17 cellular contexts compared by ENCODE assay signal in genomic region chr5:83085106-83085505, GRCh38. TPM values are rescaled to one million over a fixed set of nuclear protein-coding genes. Genes with fewer than 3 reads are reported as not detected.
"Had no signal": no experiment of that assay in that cellular context is flagged by ENCODE, and none has a peak within 500 bp of the region (broad histone marks: within the 10 kb centered on the region; RNA-seq: fewer than 3 reads in every experiment).

No MANE protein-coding gene starts in this region.

- H3K4me1 ChIP-seq: ascending aorta, lower lobe of right lung, tibial artery had no signal

- H3K27ac ChIP-seq: ascending aorta, epithelial cell of prostate, hepatocyte, lower lobe of right lung, tibial artery had no signal

- H3K9me3 ChIP-seq: ascending aorta, lower lobe of right lung, tibial artery had no signal

- H3K36me3 ChIP-seq: ascending aorta, lower lobe of right lung, tibial artery had no signal

- H3K27me3 ChIP-seq: ascending aorta, hepatocyte, tibial artery had no signal

- ATAC-seq: activated CD4-positive, CD25-positive, alpha-beta regulatory T cell treated with anti-CD3 and anti-CD28 coated beads, Interleukin-2, amount 50 U/mL, for 24 hours; effector memory CD8-positive, alpha-beta T cell; lower lobe of right lung had no signal

- DNase-seq: activated CD4-positive, alpha-beta T cell treated with anti-CD3 and anti-CD28 coated beads, Interleukin-2, amount 10 ng/mL, durations not matched to agents 7 days and 5 days; activated CD8-positive, alpha-beta memory T cell treated with anti-CD3 and anti-CD28 coated beads, Interleukin-2, amount 50 U/mL, for 4 hours; activated gamma-delta T cell; activated T-cell treated with anti-CD3 and anti-CD28 coated beads, Interleukin-2, amount 50 U/mL, for 48 hours; effector memory CD8-positive, alpha-beta T cell; foreskin fibroblast; lower lobe of right lung; stimulated activated CD4-positive, alpha-beta T cell treated with anti-CD3 and anti-CD28 coated beads, Interleukin-12 subunit alpha, Interleukin-12 subunit beta, amount 100 ng/mL, for 4 hours; stimulated activated CD4-positive, alpha-beta T cell treated with anti-CD3 and anti-CD28 coated beads, Interleukin-1b, Interleukin-23, amount 100 ng/mL, for 48 hours; stimulated activated CD8-positive, alpha-beta memory T cell treated with anti-CD3 and anti-CD28 coated beads, Interleukin-4, amount 100 ng/mL, for 48 hours; stimulated activated naive CD4-positive, alpha-beta T cell; T1000; tibial artery had no signal

- H3K4me3 ChIP-seq: ascending aorta, hepatocyte, lower lobe of right lung, tibial artery had no signal

RNA-seq across cellular contexts. Expression of gene XRCC4, which starts 7.8 kb away (rescaled TPM):
- total RNA-seq: ascending aorta had no signal
